ENCODE assay signal across 10 cellular contexts in genomic region chr12:2998789-2999264, GRCh38. TPM values are rescaled to one million over a fixed set of nuclear protein-coding genes. Genes with fewer than 3 reads are reported as not detected.
DNase-seq lines count a peak whose midpoint lies in the region; ATAC-seq and TF ChIP-seq lines count a peak whose summit lies in the region.
"Had no signal": no experiment of that assay in that cellular context is flagged by ENCODE, and none has a peak within 500 bp of the region (broad histone marks: within the 10 kb centered on the region; RNA-seq: fewer than 3 reads in every experiment).

No MANE protein-coding gene starts in this region.

- peaks cover 16% of the 10 kb centered on the region for H3K36me3 Mint-ChIP-seq in nephron progenitor cell (ENCODE audit: low read depth)
- H3K36me3 Mint-ChIP-seq: activated naive CD8-positive, alpha-beta T cell had no signal

- no peaks in the 10 kb centered on the region for H3K9me3 Mint-ChIP-seq in nephron progenitor cell
- H3K9me3 Mint-ChIP-seq: T-helper 2 cell treated with Interferon-gamma antibody and Interleukin-4, amounts not matched to agents 5 μg/mL and 100 μg/mL, for 36 hours had no signal

- H3K4me1 Mint-ChIP-seq in nephron progenitor cell = peaks cover 56% of the 10 kb centered on the region

- H3K9me3 ChIP-seq in effector memory CD4-positive, alpha-beta T cell (ENCODE audit: control insufficient read depth, low read length) = no peaks in the 10 kb centered on the region
- H3K9me3 ChIP-seq in adrenal gland (replicated peaks in 1 of 3) = no peaks in the 10 kb centered on the region

- DNase-seq in AG08395 (ENCODE audit: low spot score) (peak; percentile 94), OCI-M1 (lab: John Stamatoyannopoulos, UW) (peak; percentile 49), fibroblast of gingiva (ENCODE audit: low read depth) (peak; percentile 25), nephron progenitor cell (peak; percentile 46), NCI-H1436 (lab: John Stamatoyannopoulos, UW) (no peak), adrenal gland (no peak)
- DNase-seq in effector memory CD4-positive, alpha-beta T cell = no peak

- TF ChIP-seq POLR2A in adrenal gland (IDR thresholded peaks at IDR 0.05) = no peak

- intact Hi-C loops in adrenal gland (cut with DNase I) = no loop called here

- H3K27me3 Mint-ChIP-seq in nephron progenitor cell (ENCODE audit: low read depth, poor library complexity) = peaks cover 7% of the 10 kb centered on the region

- TF ChIP-seq CTCF in nephron progenitor cell (IDR thresholded peaks at IDR 0.05) (no peak), adrenal gland (IDR thresholded peaks at IDR 0.05) (no peak)

- H3K27ac Mint-ChIP-seq in nephron progenitor cell = no peak overlapping the region
- H3K27ac Mint-ChIP-seq: activated naive CD8-positive, alpha-beta T cell; T-helper 2 cell treated with Interferon-gamma antibody and Interleukin-4, amounts not matched to agents 5 μg/mL and 100 μg/mL, for 36 hours had no signal

- WGBS in adrenal gland, 4 donors = 62 to 73% (median 66%) methylated on average over 5 to 12 of the region's 12 CpGs; no CpG with 5 or more reads in 1 of the 4 donors

- no peaks in the 10 kb centered on the region for H3K36me3 ChIP-seq in effector memory CD4-positive, alpha-beta T cell (ENCODE audit: control insufficient read depth, insufficient read depth, low read length)
- H3K36me3 ChIP-seq in adrenal gland (replicated peaks in 1 of 2) = no peaks in the 10 kb centered on the region

- H3K4me3 ChIP-seq in effector memory CD4-positive, alpha-beta T cell (ENCODE audit: insufficient read depth, low read depth, low read length, poor library complexity, severe bottlenecking) = no peak overlapping the region
- H3K4me3 ChIP-seq in adrenal gland = no peak overlapping the region

- no peak overlapping the region for H3K4me3 Mint-ChIP-seq in nephron progenitor cell
- H3K4me3 Mint-ChIP-seq: activated naive CD8-positive, alpha-beta T cell; T-helper 2 cell treated with Interferon-gamma antibody and Interleukin-4, amounts not matched to agents 5 μg/mL and 100 μg/mL, for 36 hours had no signal

- H3K4me1 ChIP-seq in effector memory CD4-positive, alpha-beta T cell (ENCODE audit: control insufficient read depth, insufficient read depth, low read length, poor library complexity, severe bottlenecking) = no peaks in the 10 kb centered on the region
- H3K4me1 ChIP-seq in adrenal gland (replicated peaks in 1 of 2) = no peaks in the 10 kb centered on the region

- no peak for ATAC-seq in HG02973 (IDR thresholded peaks at IDR 0.05; ENCODE audit: unreplicated experiment)

- no peak overlapping the region for H3K27ac ChIP-seq in effector memory CD4-positive, alpha-beta T cell (ENCODE audit: insufficient read depth, low read length, poor library complexity, severe bottlenecking)
- no peak overlapping the region for H3K27ac ChIP-seq in adrenal gland

- no peaks in the 10 kb centered on the region for H3K27me3 ChIP-seq in effector memory CD4-positive, alpha-beta T cell (replicated peaks; ENCODE audit: control insufficient read depth, insufficient read depth, low read length, poor library complexity, severe bottlenecking)
- H3K27me3 ChIP-seq in adrenal gland = no peaks in the 10 kb centered on the region

RNA-seq across cellular contexts. Expression of gene TEAD4, which starts 39.6 kb away (rescaled TPM):
- total RNA-seq in adrenal gland = 10 to 100 TPM in 3 of 8 donors, 1 to 10 TPM in 5; 3.6 to 16.6 (median 8.9) TPM
- polyA plus RNA-seq in adrenal gland = 1 to 10 TPM; 4.0 to 8.2 (median 5.6) TPM

Comparison
In these comparisons a context has a peak if more than half of its experiments do, and no peak if none do; other contexts are left out.
1. DNase-seq: peak in AG08395 (single experiment), OCI-M1 (single experiment), fibroblast of gingiva (single experiment) and nephron progenitor cell (single experiment); none in NCI-H1436 (single experiment), effector memory CD4-positive, alpha-beta T cell (0 of 3) and adrenal gland (0 of 7).